In the genomic region with DNA sequence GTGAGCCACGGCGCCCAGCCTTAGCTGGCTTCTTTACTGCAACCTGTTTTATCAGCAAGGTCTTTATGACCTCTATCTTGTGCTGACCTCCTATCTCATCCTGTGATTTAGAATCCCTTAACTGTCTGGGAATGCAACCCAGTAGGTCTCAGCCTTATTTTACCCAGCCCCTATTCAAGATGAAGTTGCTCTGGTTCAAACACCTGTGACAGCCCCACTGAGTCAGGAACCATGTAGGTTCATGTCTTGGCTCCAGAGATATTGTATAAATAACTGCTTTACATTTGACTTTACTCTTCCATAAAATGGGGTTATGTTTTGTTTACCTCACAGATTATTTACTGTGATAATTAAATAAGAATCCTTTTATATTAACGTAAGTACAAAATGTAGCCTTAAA, we compare ENCODE assay signal across 30 cellular contexts.
"Had no signal": no experiment of that assay in that cellular context is flagged by ENCODE, and none has a peak within 500 bp of the region (broad histone marks: within the 10 kb centered on the region; RNA-seq: fewer than 3 reads in every experiment).

No MANE protein-coding gene starts in this region.

- ATAC-seq: PC-3 had no signal

- H3K9ac ChIP-seq: SK-N-SH had no signal

- H3K9me3 ChIP-seq: Peyer's patch, SJSA1, SK-N-SH had no signal

- H3K27me3 ChIP-seq: MG63, Peyer's patch, SJSA1 had no signal

- H3K4me3 ChIP-seq: MG63, SJSA1 had no signal

- DNase-seq: Kasumi-1, MG63, NCI-H1048, NCI-H1092 treated with DMSO at 0.1 percent for 48 hours, NCI-H1105 treated with DMSO at 0.1 percent for 48 hours, NCI-H1417, NCI-H1436, NCI-H146, NCI-H1694, NCI-H187, NCI-H1930, NCI-H2029 treated with DMSO at 0.1 percent for 48 hours, NCI-H2081 treated with DMSO at 0.1 percent for 48 hours, NCI-H2107, NCI-H2171, NCI-H226, NCI-H446 treated with DMSO at 0.1 percent for 48 hours, NCI-H510A, NCI-H524, NCI-H526, NCI-H69, NCI-H748 treated with DMSO at 0.1 percent for 48 hours, PC-3, Peyer's patch, Right ventricle myocardium superior, RPMI8226, SHP77 treated with DMSO at 0.1 percent for 48 hours, SK-N-SH, SW 1271 had no signal

- H3K4me2 ChIP-seq: SK-N-SH had no signal

- H3K4me1 ChIP-seq: SJSA1 had no signal

- H3K27ac ChIP-seq: Peyer's patch, SJSA1 had no signal

- H3K36me3 ChIP-seq: MG63, Peyer's patch, SJSA1 had no signal
